7 cellular contexts compared by ENCODE assay signal in genomic region chr17:81397314-81398169, GRCh38.
A peak's percentile ranks its signal among the peaks of the same experiment; 100 is the strongest.
DNase-seq lines count a peak whose midpoint lies in the region; ATAC-seq and TF ChIP-seq lines count a peak whose summit lies in the region.

No MANE protein-coding gene starts in this region.

- peaks cover 22% of the 10 kb centered on the region for H4K20me1 ChIP-seq in Loucy (ENCODE audit: insufficient read depth, low read length, poor library complexity, severe bottlenecking)

- no peak; the same call in 1 of the 2 replicates for TF ChIP-seq CTCF in Loucy (conservative IDR thresholded peaks at IDR 0.05; ENCODE audit: low read length)

- ATAC-seq in HG03039 (IDR thresholded peaks at IDR 0.05; ENCODE audit: unreplicated experiment) = no peak

- H3K27ac ChIP-seq in rectal smooth muscle tissue (ENCODE audit: low read depth, low read length) = peak overlapping the region; percentile 94

- H3K27me3 ChIP-seq in Loucy (ENCODE audit: insufficient read depth, low read length, poor library complexity, severe bottlenecking) = peaks cover 8% of the 10 kb centered on the region
- no peaks in the 10 kb centered on the region for H3K27me3 ChIP-seq in rectal smooth muscle tissue (ENCODE audit: control insufficient read depth, insufficient read depth, low read length)

- peak overlapping the region; percentile 95 for H3K4me2 ChIP-seq in Loucy (ENCODE audit: low read depth, low read length, poor library complexity, severe bottlenecking)

- DNase-seq in EH (ENCODE audit: low read depth) = peak; percentile 66
- peak; percentile 41 to 55 for DNase-seq in activated T-cell treated with anti-CD3 and anti-CD28 coated beads, Interleukin-2, amount 50 U/mL, for 48 hours
- DNase-seq in glomerular visceral epithelial cell (ENCODE audit: extremely low spot score) = peak; percentile 66
- no peak for DNase-seq in dedifferentiated amniotic fluid mesenchymal stem cell (ENCODE audit: extremely low spot score)

- H3K9me3 ChIP-seq in Loucy (ENCODE audit: insufficient read depth, low read depth, low read length) = no peaks in the 10 kb centered on the region

- no peak overlapping the region for H2AFZ ChIP-seq in Loucy (ENCODE audit: low read length)

- H3K36me3 ChIP-seq in Loucy (ENCODE audit: insufficient read depth, low read length) = no peaks in the 10 kb centered on the region
- H3K36me3 ChIP-seq in rectal smooth muscle tissue (ENCODE audit: control insufficient read depth, insufficient read depth, low read length) = no peaks in the 10 kb centered on the region

- H3K79me2 ChIP-seq in Loucy (ENCODE audit: insufficient read depth, low read length) = peaks cover 89% of the 10 kb centered on the region

- H3K9ac ChIP-seq in Loucy (ENCODE audit: low read depth, low read length, poor library complexity, severe bottlenecking) (peak overlapping the region; percentile 98), rectal smooth muscle tissue (ENCODE audit: low read length) (peak overlapping the region; percentile 77)

- H3F3A ChIP-seq in Loucy (ENCODE audit: low read depth) = peaks cover 5% of the 10 kb centered on the region

- no peaks in the 10 kb centered on the region for H3K9me2 ChIP-seq in Loucy (replicated peaks; ENCODE audit: low read depth, low read length)

- peaks cover 19% of the 10 kb centered on the region for H3K4me1 ChIP-seq in Loucy (ENCODE audit: insufficient read depth, low read length, poor library complexity, severe bottlenecking)
- H3K4me1 ChIP-seq in rectal smooth muscle tissue (ENCODE audit: control insufficient read depth, insufficient read depth, low read length) = peaks cover 20% of the 10 kb centered on the region

- H3K4me3 ChIP-seq in Loucy (ENCODE audit: low read length, poor library complexity, severe bottlenecking) (peak overlapping the region; percentile 80), rectal smooth muscle tissue (ENCODE audit: low read length) (peak overlapping the region; percentile 87)
